12 cellular contexts compared by ENCODE assay signal in genomic region chr1:24283326-24284155, GRCh38. TPM values are rescaled to one million over a fixed set of nuclear protein-coding genes. Genes with fewer than 3 reads are reported as not detected.
DNase-seq lines count a peak whose midpoint lies in the region; ATAC-seq, FAIRE-seq and TF ChIP-seq lines count a peak whose summit lies in the region.
"Had no signal": no experiment of that assay in that cellular context is flagged by ENCODE, and none has a peak within 500 bp of the region (broad histone marks: within the 10 kb centered on the region; RNA-seq: fewer than 3 reads in every experiment).

No MANE protein-coding gene starts in this region.

- DNase-seq in GM12891 (ENCODE audit: insufficient read length, low spot score) (no peak), Peyer's patch (peak in 2 of 3 donors; percentile 51 to 61), epithelial cell of esophagus (ENCODE audit: low read depth) (peak; percentile 94), trophoblast cell (peak; percentile 29 to 58)
- no peak for DNase-seq in activated T-cell treated with anti-CD3 and anti-CD28 coated beads, Interleukin-2, amount 50 U/mL, for 24 hours
- DNase-seq: activated CD4-positive, alpha-beta memory T cell treated with anti-CD3 and anti-CD28 coated beads, Interleukin-2, amount 10 ng/mL, durations not matched to agents 7 days and 5 days; erythroblast had no signal

- H4K91ac ChIP-seq in trophoblast cell (ENCODE audit: low read depth, low read length): no peak overlapping the region

- no peaks in the 10 kb centered on the region for H3K36me3 Mint-ChIP-seq in activated T-cell treated with anti-CD3 and anti-CD28 coated beads, Interleukin-2, amount 50 U/mL, for 24 hours (ENCODE audit: low read depth)
- H3K36me3 Mint-ChIP-seq: memory B cell had no signal

- no peak overlapping the region for H2BK5ac ChIP-seq in trophoblast cell (ENCODE audit: low read depth, low read length, poor library complexity)

- no peak for TF ChIP-seq CTCF in Peyer's patch (IDR thresholded peaks at IDR 0.05)
- no peak for TF ChIP-seq CTCF in epithelial cell of esophagus (IDR thresholded peaks at IDR 0.05; ENCODE audit: insufficient read depth, low read depth, low read length, missing control alignments)

- peaks cover 0 to 17% (median 0%) of the 10 kb centered on the region in 4 donors for H3K4me1 ChIP-seq in Peyer's patch
- H3K4me1 ChIP-seq in trophoblast cell (ENCODE audit: control insufficient read depth in 1 of 2, insufficient read depth in 2 of 2, low read length in 2 of 2): no peaks in the 10 kb centered on the region

- no peak overlapping the region for H3K23ac ChIP-seq in trophoblast cell (ENCODE audit: low read length)

- H3K14ac ChIP-seq in trophoblast cell (ENCODE audit: low read length): no peak overlapping the region

- WGBS in trophoblast cell (ENCODE audit: extremely low coverage, insufficient coverage, insufficient read length): no CpG with 5 or more reads among the region's 10 CpGs

- no peak overlapping the region for H3K18ac ChIP-seq in trophoblast cell (ENCODE audit: low read length)

- H3K36me3 ChIP-seq in Peyer's patch (no peaks in the 10 kb centered on the region), trophoblast cell (ENCODE audit: control insufficient read depth in 1 of 2, insufficient read depth in 2 of 2, low read length in 2 of 2) (no peaks in the 10 kb centered on the region)

- no peak overlapping the region for H3K27ac Mint-ChIP-seq in activated T-cell treated with anti-CD3 and anti-CD28 coated beads, Interleukin-2, amount 50 U/mL, for 24 hours
- H3K27ac Mint-ChIP-seq: activated CD4-positive, alpha-beta memory T cell treated with anti-CD3 and anti-CD28 coated beads, Interleukin-2, amount 10 ng/mL, durations not matched to agents 7 days and 5 days; memory B cell; stimulated activated naive CD8-positive, alpha-beta T cell treated with anti-CD3 and anti-CD28 coated beads, Interleukin-15, Interleukin-2, amounts not matched to agents 100 ng/mL and 50 ng/mL, for 24 hours had no signal

- H3K4me3 Mint-ChIP-seq in activated T-cell treated with anti-CD3 and anti-CD28 coated beads, Interleukin-2, amount 50 U/mL, for 24 hours: no peak overlapping the region
- H3K4me3 Mint-ChIP-seq: activated CD4-positive, alpha-beta memory T cell treated with anti-CD3 and anti-CD28 coated beads, Interleukin-2, amount 10 ng/mL, durations not matched to agents 7 days and 5 days; memory B cell; stimulated activated naive CD8-positive, alpha-beta T cell treated with anti-CD3 and anti-CD28 coated beads, Interleukin-15, Interleukin-2, amounts not matched to agents 100 ng/mL and 50 ng/mL, for 24 hours had no signal

- no peak overlapping the region for H4K12ac ChIP-seq in trophoblast cell (ENCODE audit: low read depth, low read length)

- H3K4me1 Mint-ChIP-seq in activated T-cell treated with anti-CD3 and anti-CD28 coated beads, Interleukin-2, amount 50 U/mL, for 24 hours (ENCODE audit: low read depth): no peaks in the 10 kb centered on the region
- H3K4me1 Mint-ChIP-seq: memory B cell had no signal

- H3K4me3 ChIP-seq in Peyer's patch (no peak overlapping the region), epithelial cell of esophagus (ENCODE audit: low read length) (no peak overlapping the region), trophoblast cell (ENCODE audit: low read depth, low read length) (no peak overlapping the region)

- no peak overlapping the region for H2AFZ ChIP-seq in trophoblast cell (ENCODE audit: insufficient read depth, low read length, poor library complexity)

- H3K9me3 Mint-ChIP-seq in activated T-cell treated with anti-CD3 and anti-CD28 coated beads, Interleukin-2, amount 50 U/mL, for 24 hours: no peaks in the 10 kb centered on the region
- H3K9me3 Mint-ChIP-seq: activated CD4-positive, alpha-beta memory T cell treated with anti-CD3 and anti-CD28 coated beads, Interleukin-2, amount 10 ng/mL, durations not matched to agents 7 days and 5 days; memory B cell; stimulated activated naive CD8-positive, alpha-beta T cell treated with anti-CD3 and anti-CD28 coated beads, Interleukin-15, Interleukin-2, amounts not matched to agents 100 ng/mL and 50 ng/mL, for 24 hours had no signal

- H3K27ac ChIP-seq in Peyer's patch: peak overlapping the region in 2 of 4 donors; percentile 25 to 66
- no peak overlapping the region for H3K27ac ChIP-seq in trophoblast cell (ENCODE audit: low read depth, low read length)

- H3K79me1 ChIP-seq in trophoblast cell (ENCODE audit: low read length): no peaks in the 10 kb centered on the region

- H3K27me3 ChIP-seq in Peyer's patch: no peaks in the 10 kb centered on the region
- H3K27me3 ChIP-seq in trophoblast cell (ENCODE audit: insufficient read depth, low read length): no peaks in the 10 kb centered on the region

- no peak overlapping the region for H2BK12ac ChIP-seq in trophoblast cell (ENCODE audit: low read length)

- no peak overlapping the region for H3K9ac ChIP-seq in trophoblast cell (ENCODE audit: low read length)

- no peak for ATAC-seq in HG02798 (IDR thresholded peaks at IDR 0.05; ENCODE audit: poor library complexity, unreplicated experiment)
- ATAC-seq in HG03045 (IDR thresholded peaks at IDR 0.05; ENCODE audit: unreplicated experiment): no peak
- no peak for ATAC-seq in GM21390 (IDR thresholded peaks at IDR 0.05; ENCODE audit: unreplicated experiment)

- H2BK120ac ChIP-seq in trophoblast cell (ENCODE audit: insufficient read depth, low read length, poor library complexity): no peak overlapping the region

- FAIRE-seq in GM12891 (lab: Jason Lieb, UNC): peak; percentile 26

- no peaks in the 10 kb centered on the region for H3K27me3 Mint-ChIP-seq in activated T-cell treated with anti-CD3 and anti-CD28 coated beads, Interleukin-2, amount 50 U/mL, for 24 hours
- H3K27me3 Mint-ChIP-seq: memory B cell had no signal

- no peak overlapping the region for H3K4ac ChIP-seq in trophoblast cell (ENCODE audit: low read depth, low read length)

- no peaks in the 10 kb centered on the region for H3K79me2 ChIP-seq in trophoblast cell (ENCODE audit: control insufficient read depth, insufficient read depth, low read length, poor library complexity)

- no peak overlapping the region for H2AK5ac ChIP-seq in trophoblast cell (ENCODE audit: low read length)

- H3K9me3 ChIP-seq in Peyer's patch (no peaks in the 10 kb centered on the region), trophoblast cell (ENCODE audit: insufficient read depth, low read depth, low read length) (no peaks in the 10 kb centered on the region)

- no peak for TF ChIP-seq POLR2A in GM12891 (IDR thresholded peaks at IDR 0.05; ENCODE audit: low read depth, low read length)
- no peak for TF ChIP-seq POLR2A in Peyer's patch (IDR thresholded peaks at IDR 0.05)

- no peak overlapping the region for H3K4me2 ChIP-seq in trophoblast cell (ENCODE audit: low read length)

- no peak overlapping the region for H4K8ac ChIP-seq in trophoblast cell (ENCODE audit: low read depth, low read length)

TF ChIP-seq in GM12891, 5 proteins besides CTCF, POLR2A, EP300 and RAD21:
- TF ChIP-seq POU2F2 (IDR thresholded peaks at IDR 0.05; ENCODE audit: low read depth, low read length): no peak
- no peak for TF ChIP-seq TAF1 (IDR thresholded peaks at IDR 0.05; ENCODE audit: low read depth, low read length)
- TF ChIP-seq POLR2AphosphoS5 (IDR thresholded peaks at IDR 0.05; ENCODE audit: low read depth, low read length): no peak
- TF ChIP-seq SPI1 (IDR thresholded peaks at IDR 0.05; ENCODE audit: low read depth, low read length): no peak
- TF ChIP-seq PAX5 (IDR thresholded peaks at IDR 0.05; ENCODE audit: insufficient read depth, low read length, severe bottlenecking): no peak

RNA-seq across cellular contexts. Expression of gene GRHL3, which starts 35.6 kb away (rescaled TPM):
- 1.1 TPM for polyA plus RNA-seq in GM12891 (2012; ENCODE audit: low read depth, missing spikeins)
- total RNA-seq in Peyer's patch: 1 to 10 TPM in 1 of 4 donors, under 1 TPM in 2, not detected in 1; 0.35 to 1.1 (median 0.66) TPM
- polyA plus RNA-seq in trophoblast cell (2013): 24.4 and 26.4 TPM in 2 replicates

Comparison
In these comparisons a context has a peak if more than half of its experiments do, and no peak if none do; other contexts are left out.
1. DNase-seq: peak in Peyer's patch (2 of 3), epithelial cell of esophagus (single experiment) and trophoblast cell (2 of 2); none in GM12891 (single experiment) and activated T-cell treated with anti-CD3 and anti-CD28 coated beads, Interleukin-2, amount 50 U/mL, for 24 hours (single experiment).